In the genomic region with DNA sequence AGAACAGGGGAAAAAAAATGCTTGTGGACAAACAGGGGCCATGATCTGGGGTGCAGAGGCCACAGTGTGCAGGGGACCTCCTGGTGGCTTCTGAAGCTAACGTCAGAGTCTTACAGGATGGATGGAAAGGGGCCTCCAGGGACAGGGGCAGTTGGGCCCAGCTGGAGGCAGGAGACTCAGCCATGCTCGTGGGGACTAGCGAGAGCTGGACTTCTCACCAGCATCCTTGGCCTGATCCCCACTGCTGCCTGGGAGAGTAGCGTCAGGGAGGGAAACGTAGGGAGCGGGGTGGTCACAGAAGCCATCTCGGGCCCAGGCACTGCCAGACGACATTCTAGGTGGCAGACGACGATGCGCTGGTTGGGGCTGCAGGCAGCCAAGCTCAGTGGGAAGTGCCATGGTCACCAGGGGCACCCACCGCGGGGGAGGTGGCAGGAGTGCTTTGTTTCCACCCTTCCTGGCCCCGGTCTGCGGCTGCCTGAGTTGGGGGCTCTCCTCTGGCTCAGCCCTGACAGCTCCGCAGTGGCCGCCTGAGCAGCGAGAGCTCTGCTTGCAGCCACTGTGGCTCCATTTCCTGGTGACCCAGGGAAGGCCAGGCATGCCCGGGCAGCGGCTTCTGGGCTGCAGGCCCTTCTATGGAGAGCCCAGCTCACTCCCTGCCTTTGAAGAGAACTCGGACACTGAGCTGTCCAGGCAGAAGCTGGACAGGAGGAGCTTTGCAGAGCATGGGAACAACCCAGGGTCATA, we compare ENCODE assay signal across 19 cellular contexts. TPM values are rescaled to one million over a fixed set of nuclear protein-coding genes. Genes with fewer than 3 reads are reported as not detected.
DNase-seq lines count a peak whose midpoint lies in the region; ATAC-seq and TF ChIP-seq lines count a peak whose summit lies in the region.
"Had no signal": no experiment of that assay in that cellular context is flagged by ENCODE, and none has a peak within 500 bp of the region (broad histone marks: within the 10 kb centered on the region; RNA-seq: fewer than 3 reads in every experiment).

No MANE protein-coding gene starts in this region.

- TF ChIP-seq EP300 in gastroesophageal sphincter (IDR thresholded peaks at IDR 0.05) = no peak

- no peak for DNase-seq in activated naive CD8-positive, alpha-beta T cell treated with anti-CD3 and anti-CD28 coated beads, Interleukin-2, amount 10 ng/mL, durations not matched to agents 7 days and 5 days
- no peak for DNase-seq in activated naive CD8-positive, alpha-beta T cell treated with anti-CD3 and anti-CD28 coated beads, Interleukin-2, amount 50 U/mL, for 24 hours
- DNase-seq in neural crest cell (ENCODE audit: low read depth, low spot score) (no peak), aorta (peak in 1 of 2 donors; percentile 59), GF-D8 (lab: John Stamatoyannopoulos, UW) (no peak), DMS153 treated with DMSO at 0.1 percent for 48 hours (lab: John Stamatoyannopoulos, UW; ENCODE audit: unreplicated experiment) (no peak)
- DNase-seq: activated CD8-positive, alpha-beta memory T cell treated with anti-CD3 and anti-CD28 coated beads for 24 hours; activated effector memory CD4-positive, alpha-beta T cell treated with Interleukin-2 at 50 U/mL for 16 hours; body of pancreas; CD8-positive, alpha-beta memory T cell; NCI-H2081 treated with DMSO at 0.1 percent for 48 hours; NCI-H526 treated with DMSO at 0.1 percent for 48 hours; OCI-M1; stimulated activated CD4-positive, alpha-beta T cell treated with anti-CD3 and anti-CD28 coated beads, Interleukin-2, amount 100 ng/mL, for 48 hours had no signal

- POLR2A ChIA-PET in activated naive CD8-positive, alpha-beta T cell treated with anti-CD3 and anti-CD28 coated beads, Interleukin-2, amount 10 ng/mL, durations not matched to agents 7 days and 5 days (lab: Charles Lee) = no interaction called here

- no peak overlapping the region for H3K4me3 ChIP-seq in gastroesophageal sphincter
- H3K4me3 ChIP-seq in aorta (ENCODE audit: low read length in 2 of 2) = no peak overlapping the region
- H3K4me3 ChIP-seq: body of pancreas, right lobe of liver, upper lobe of left lung had no signal

- no peak for ATAC-seq in activated naive CD8-positive, alpha-beta T cell treated with anti-CD3 and anti-CD28 coated beads, Interleukin-2, amount 10 ng/mL, durations not matched to agents 7 days and 5 days (ENCODE audit: low read depth)
- ATAC-seq in activated naive CD8-positive, alpha-beta T cell treated with anti-CD3 and anti-CD28 coated beads, Interleukin-2, amount 50 U/mL, for 24 hours = no peak
- no peak for ATAC-seq in gastroesophageal sphincter
- peak; percentile 19 for ATAC-seq in aorta (ENCODE audit: low FRiP score)
- no peak for ATAC-seq in GM21529 (IDR thresholded peaks at IDR 0.05; ENCODE audit: unreplicated experiment)
- ATAC-seq: body of pancreas had no signal

- H3K27ac Mint-ChIP-seq in activated naive CD8-positive, alpha-beta T cell treated with anti-CD3 and anti-CD28 coated beads, Interleukin-2, amount 10 ng/mL, durations not matched to agents 7 days and 5 days = peak overlapping the region; percentile 58
- H3K27ac Mint-ChIP-seq in activated naive CD8-positive, alpha-beta T cell treated with anti-CD3 and anti-CD28 coated beads, Interleukin-2, amount 50 U/mL, for 24 hours = no peak overlapping the region
- peak overlapping the region; percentile 94 for H3K27ac Mint-ChIP-seq in neural crest cell (ENCODE audit: unreplicated experiment)

- TF ChIP-seq CTCF in gastroesophageal sphincter (IDR thresholded peaks at IDR 0.05) = no peak
- no peak for TF ChIP-seq CTCF in neural crest cell (conservative IDR thresholded peaks at IDR 0.05)

- H3K27me3 ChIP-seq in gastroesophageal sphincter (no peaks in the 10 kb centered on the region), aorta (ENCODE audit: control insufficient read depth in 1 of 2, insufficient read depth in 2 of 2, low read length in 1 of 2) (no peaks in the 10 kb centered on the region)
- H3K27me3 ChIP-seq: body of pancreas, right lobe of liver, upper lobe of left lung had no signal

- H3K9me3 ChIP-seq in gastroesophageal sphincter (no peaks in the 10 kb centered on the region), aorta (ENCODE audit: control insufficient read depth, low read length) (no peaks in the 10 kb centered on the region)
- H3K9me3 ChIP-seq: body of pancreas, right lobe of liver, SK-N-SH, upper lobe of left lung had no signal

- H3K9me3 Mint-ChIP-seq in activated naive CD8-positive, alpha-beta T cell treated with anti-CD3 and anti-CD28 coated beads, Interleukin-2, amount 10 ng/mL, durations not matched to agents 7 days and 5 days = no peaks in the 10 kb centered on the region
- no peaks in the 10 kb centered on the region for H3K9me3 Mint-ChIP-seq in activated naive CD8-positive, alpha-beta T cell treated with anti-CD3 and anti-CD28 coated beads, Interleukin-2, amount 50 U/mL, for 24 hours
- no peaks in the 10 kb centered on the region for H3K9me3 Mint-ChIP-seq in neural crest cell
- H3K9me3 Mint-ChIP-seq: CD8-positive, alpha-beta memory T cell had no signal

- H3K36me3 ChIP-seq in gastroesophageal sphincter (peaks cover 0 to 32% of the 10 kb centered on the region in 2 donors), aorta (ENCODE audit: control insufficient read depth in 1 of 2, insufficient read depth in 2 of 2, low read length in 1 of 2) (no peaks in the 10 kb centered on the region)

- H3K4me1 Mint-ChIP-seq in activated naive CD8-positive, alpha-beta T cell treated with anti-CD3 and anti-CD28 coated beads, Interleukin-2, amount 10 ng/mL, durations not matched to agents 7 days and 5 days = peaks cover 1% of the 10 kb centered on the region
- H3K4me1 Mint-ChIP-seq in activated naive CD8-positive, alpha-beta T cell treated with anti-CD3 and anti-CD28 coated beads, Interleukin-2, amount 50 U/mL, for 24 hours = no peaks in the 10 kb centered on the region
- peaks cover 32% of the 10 kb centered on the region for H3K4me1 Mint-ChIP-seq in neural crest cell

- WGBS in gastroesophageal sphincter (ENCODE audit: low coverage in 1 of 2), 2 donors = 73 to 83% methylated on average over 8 of the region's 21 CpGs
- 74 to 80% methylated on average over 21 of the region's 21 CpGs for WGBS in aorta, 2 donors

- H3K4me1 ChIP-seq in gastroesophageal sphincter = peaks cover 0 to 74% (median 22%) of the 10 kb centered on the region in 3 donors
- H3K4me1 ChIP-seq in aorta (ENCODE audit: control insufficient read depth in 1 of 2, insufficient read depth in 2 of 2, low read length in 2 of 2) = peaks cover 0 to 2% of the 10 kb centered on the region in 2 donors

- no peaks in the 10 kb centered on the region for H3K27me3 Mint-ChIP-seq in activated naive CD8-positive, alpha-beta T cell treated with anti-CD3 and anti-CD28 coated beads, Interleukin-2, amount 10 ng/mL, durations not matched to agents 7 days and 5 days
- no peaks in the 10 kb centered on the region for H3K27me3 Mint-ChIP-seq in activated naive CD8-positive, alpha-beta T cell treated with anti-CD3 and anti-CD28 coated beads, Interleukin-2, amount 50 U/mL, for 24 hours
- no peaks in the 10 kb centered on the region for H3K27me3 Mint-ChIP-seq in neural crest cell (ENCODE audit: low read depth)
- H3K27me3 Mint-ChIP-seq: CD8-positive, alpha-beta memory T cell had no signal

- TF ChIP-seq POLR2A in gastroesophageal sphincter (IDR thresholded peaks at IDR 0.05) = no peak

- peaks cover 2% of the 10 kb centered on the region for H3K36me3 Mint-ChIP-seq in activated naive CD8-positive, alpha-beta T cell treated with anti-CD3 and anti-CD28 coated beads, Interleukin-2, amount 10 ng/mL, durations not matched to agents 7 days and 5 days
- H3K36me3 Mint-ChIP-seq in activated naive CD8-positive, alpha-beta T cell treated with anti-CD3 and anti-CD28 coated beads, Interleukin-2, amount 50 U/mL, for 24 hours (ENCODE audit: low read depth) = no peaks in the 10 kb centered on the region
- H3K36me3 Mint-ChIP-seq in neural crest cell (ENCODE audit: low read depth) = peaks cover 8% of the 10 kb centered on the region

- intact Hi-C loops in aorta (cut with DNase I) = no loop called here

- peak overlapping the region in 3 of 4 donors; percentile 64 to 79 (median 74) for H3K27ac ChIP-seq in gastroesophageal sphincter
- H3K27ac ChIP-seq in aorta (ENCODE audit: low read depth in 1 of 2, low read length in 2 of 2) = no peak overlapping the region
- H3K27ac ChIP-seq: body of pancreas had no signal

- no peak overlapping the region for H3K4me3 Mint-ChIP-seq in activated naive CD8-positive, alpha-beta T cell treated with anti-CD3 and anti-CD28 coated beads, Interleukin-2, amount 10 ng/mL, durations not matched to agents 7 days and 5 days
- no peak overlapping the region for H3K4me3 Mint-ChIP-seq in activated naive CD8-positive, alpha-beta T cell treated with anti-CD3 and anti-CD28 coated beads, Interleukin-2, amount 50 U/mL, for 24 hours
- no peak overlapping the region for H3K4me3 Mint-ChIP-seq in neural crest cell

RNA-seq across cellular contexts. Expression of a gene that starts 31.0 kb away (rescaled TPM):
- 1 to 10 TPM; 6.9 to 7.1 TPM for total RNA-seq in activated naive CD8-positive, alpha-beta T cell treated with anti-CD3 and anti-CD28 coated beads, Interleukin-2, amount 10 ng/mL, durations not matched to agents 7 days and 5 days
- total RNA-seq in gastroesophageal sphincter (10 to 100 TPM in 3 of 4 donors, 1 to 10 TPM in 1; 8.8 to 21.3 (median 11.8) TPM), neural crest cell (17.9 and 19.3 TPM in 2 replicates), aorta (1 to 10 TPM; 6.4 to 9.2 TPM)
- 1 to 10 TPM; 1.8 to 4.9 TPM for polyA plus RNA-seq in aorta

Comparison
In these comparisons a context has a peak if more than half of its experiments do, and no peak if none do; other contexts are left out.
1. H3K27ac ChIP-seq: peak in gastroesophageal sphincter (3 of 4); none in aorta (0 of 2).